Comparison of ENCODE assay signal across 8 cellular contexts in genomic region chr4:87498446-87498900, GRCh38. TPM values are rescaled to one million over a fixed set of nuclear protein-coding genes. Genes with fewer than 3 reads are reported as not detected.
DNase-seq lines count a peak whose midpoint lies in the region; ATAC-seq and TF ChIP-seq lines count a peak whose summit lies in the region.

No MANE protein-coding gene starts in this region.

- no peaks in the 10 kb centered on the region for H3K36me3 Mint-ChIP-seq in T-cell

- H3K27ac Mint-ChIP-seq in T-cell: no peak overlapping the region

- H3K4me1 ChIP-seq in gastroesophageal sphincter: peaks cover 5 to 83% (median 16%) of the 10 kb centered on the region in 3 donors
- H3K4me1 ChIP-seq in Peyer's patch: peaks cover 0 to 12% (median 0%) of the 10 kb centered on the region in 4 donors

- H3K4me3 ChIP-seq in BJ (ENCODE audit: low read depth, low read length) (peak overlapping the region; percentile 24), gastroesophageal sphincter (no peak overlapping the region), Peyer's patch (no peak overlapping the region)

- H3K27me3 ChIP-seq in BJ (ENCODE audit: control insufficient read depth, insufficient read depth, low read length) (no peaks in the 10 kb centered on the region), gastroesophageal sphincter (no peaks in the 10 kb centered on the region), Peyer's patch (no peaks in the 10 kb centered on the region)

- CTCF ChIA-PET in BJ (lab: Yijun Ruan, JAX) (interaction anchor here (1.3 kb wide), 1 partner anchor 123 kb away, joined by 4 read pairs; no protein-coding TSS in a partner anchor), T-cell (lab: Charles Lee) (interaction anchor here (0.5 to 0.7 kb wide), 3 partner anchors 20 to 1249 kb away, joined by 3 to 4 read pairs (median 3); no protein-coding TSS in a partner anchor)

- POLR2A ChIA-PET in BJ (lab: Charles Lee) (no interaction called here), T-cell (lab: Charles Lee) (no interaction called here)

- 7 to 42% methylated on average over 5 of the region's 5 CpGs for WGBS in gastroesophageal sphincter (ENCODE audit: low coverage in 1 of 2), 2 donors

- H3K9me3 Mint-ChIP-seq in T-cell: peaks cover 0 to 6% (median 0%) of the 10 kb centered on the region in 3 donors

- peak; percentile 37 for DNase-seq in BJ (ENCODE audit: low read depth)
- DNase-seq in Peyer's patch: no peak
- no peak for DNase-seq in T-cell
- DNase-seq in posterior cingulate gyrus: no peak

- no peak for TF ChIP-seq POLR2A in gastroesophageal sphincter (IDR thresholded peaks at IDR 0.05)
- no peak for TF ChIP-seq POLR2A in Peyer's patch (IDR thresholded peaks at IDR 0.05)

- H3K27ac ChIP-seq in gastroesophageal sphincter (peak overlapping the region; percentile 43 to 86 (median 72)), Peyer's patch (peak overlapping the region in 1 of 4 donors; percentile 67)

- H3K4me3 Mint-ChIP-seq in T-cell: no peak overlapping the region

- H3K9me3 ChIP-seq in gastroesophageal sphincter (no peaks in the 10 kb centered on the region), Peyer's patch (no peaks in the 10 kb centered on the region)

- H3K4me1 Mint-ChIP-seq in T-cell: peaks cover 4 to 12% (median 11%) of the 10 kb centered on the region in 3 donors

- no peak for TF ChIP-seq CTCF in BJ (IDR thresholded peaks at IDR 0.05; ENCODE audit: insufficient read depth, low read depth, low read length)
- no peak for TF ChIP-seq CTCF in gastroesophageal sphincter (IDR thresholded peaks at IDR 0.05)
- no peak for TF ChIP-seq CTCF in Peyer's patch (IDR thresholded peaks at IDR 0.05)

- H3K27me3 Mint-ChIP-seq in T-cell: peaks cover 0 to 1% of the 10 kb centered on the region in 2 donors

- intact Hi-C loops in posterior cingulate gyrus (cut with DNase I): no loop called here

- no peak for TF ChIP-seq EP300 in gastroesophageal sphincter (IDR thresholded peaks at IDR 0.05)

- ATAC-seq in GM19397 (IDR thresholded peaks at IDR 0.05; ENCODE audit: unreplicated experiment): peak; percentile 57
- peak; percentile 69 for ATAC-seq in HG03460 (IDR thresholded peaks at IDR 0.05; ENCODE audit: unreplicated experiment)
- no peak for ATAC-seq in gastroesophageal sphincter
- no peak for ATAC-seq in HG03439 (IDR thresholded peaks at IDR 0.05; ENCODE audit: unreplicated experiment)
- no peak for ATAC-seq in T-cell (replicated peaks in 1 of 4)

- no peaks in the 10 kb centered on the region for H3K36me3 ChIP-seq in BJ (ENCODE audit: control insufficient read depth, insufficient read depth, low read length)
- peaks cover 8 to 61% of the 10 kb centered on the region in 2 donors for H3K36me3 ChIP-seq in gastroesophageal sphincter
- peaks cover 0 to 10% (median 0%) of the 10 kb centered on the region in 3 donors for H3K36me3 ChIP-seq in Peyer's patch

RNA-seq across cellular contexts. Expression of gene SPARCL1, which starts 30.7 kb away (rescaled TPM):
- not detected in 2 replicates for polyA plus RNA-seq in BJ (2011; rRNA removed)
- not detected in 2 replicates for polyA minus RNA-seq in BJ (2011; rRNA and poly(A)+ RNA removed)
- total RNA-seq in gastroesophageal sphincter: 1,000 to 10,000 TPM; 1,558 to 2,335 (median 1,828) TPM
- 100 to 1,000 TPM in 3 of 4 donors, 10 to 100 TPM in 1; 37.1 to 120 (median 117) TPM for total RNA-seq in Peyer's patch
- total RNA-seq in T-cell: 1 to 10 TPM in 1 of 5 donors, under 1 TPM in 2, not detected in 2; 0.70 to 1.5 (median 0.99) TPM

Comparison
In these comparisons a context has a peak if more than half of its experiments do, and no peak if none do; other contexts are left out.
1. ATAC-seq: peak in GM19397 (single experiment) and HG03460 (single experiment); none in gastroesophageal sphincter (single experiment), HG03439 (single experiment) and T-cell (0 of 4).
2. RNA of gene SPARCL1, which starts 30.7 kb away (total RNA-seq): 1,558 to 2,335 TPM in gastroesophageal sphincter and 37.1 to 120 TPM in Peyer's patch; 0.70 to 1.5 TPM in T-cell; every median in the first group is over 10 times any median in the second.